In genomic region chr1:16645044-16645882, GRCh38 we compare ENCODE assay signal across 9 cellular contexts. TPM values are rescaled to one million over a fixed set of nuclear protein-coding genes. Genes with fewer than 3 reads are reported as not detected.
DNase-seq lines count a peak whose midpoint lies in the region; ATAC-seq and TF ChIP-seq lines count a peak whose summit lies in the region.
"Not testable (repeated sequence)": the region's sequence is repeated elsewhere in the genome, so short reads cannot be mapped to it uniquely, and the experiment has no call there.
"Had no signal": no experiment of that assay in that cellular context is flagged by ENCODE, and none has a peak within 500 bp of the region (broad histone marks: within the 10 kb centered on the region; RNA-seq: fewer than 3 reads in every experiment).

No MANE protein-coding gene starts in this region.

- H3K27me3 Mint-ChIP-seq in osteocyte (ENCODE audit: unreplicated experiment) = not testable (repeated sequence)

- H3K4me1 Mint-ChIP-seq in osteocyte (ENCODE audit: unreplicated experiment) = not testable (repeated sequence)

- H3K9me3 Mint-ChIP-seq in osteocyte (ENCODE audit: unreplicated experiment) = not testable (repeated sequence)

- H3K4me1 ChIP-seq in Loucy (ENCODE audit: insufficient read depth, low read length, poor library complexity, severe bottlenecking) (peaks cover 19% of the 10 kb centered on the region), transverse colon (peaks cover 27 to 34% (median 31%) of the 10 kb centered on the region in 4 donors)
- H3K4me1 ChIP-seq in iPS-15b (ENCODE audit: control insufficient read depth, insufficient read depth, low read length) = not testable (repeated sequence)

- not testable (repeated sequence) for H3K27ac Mint-ChIP-seq in osteocyte (ENCODE audit: unreplicated experiment)

- intact Hi-C loops in transverse colon (cut with DNase I; ENCODE audit: low total_unique reads) = not testable (repeated sequence)

- not testable (repeated sequence) for TF ChIP-seq CTCF in Loucy (conservative IDR thresholded peaks at IDR 0.05; ENCODE audit: low read length); osteocyte (IDR thresholded peaks at IDR 0.05); transverse colon (IDR thresholded peaks at IDR 0.05)

- peak overlapping the region; percentile 73 for H3K4me2 ChIP-seq in Loucy (ENCODE audit: low read depth, low read length, poor library complexity, severe bottlenecking)

- H3K9me3 ChIP-seq in Loucy (ENCODE audit: insufficient read depth, low read depth, low read length); iPS-15b (ENCODE audit: control insufficient read depth, insufficient read depth, low read length); transverse colon: not testable (repeated sequence)

- H3K27me3 ChIP-seq in Loucy (ENCODE audit: insufficient read depth, low read length, poor library complexity, severe bottlenecking); transverse colon: not testable (repeated sequence)
- peaks cover 36% of the 10 kb centered on the region for H3K27me3 ChIP-seq in iPS-15b (ENCODE audit: control insufficient read depth, insufficient read depth, low read length)

- H3K79me2 ChIP-seq in Loucy (ENCODE audit: insufficient read depth, low read length) = peaks cover 35% of the 10 kb centered on the region

- TF ChIP-seq POLR2A in transverse colon (IDR thresholded peaks at IDR 0.05) = not testable (repeated sequence)

- peak overlapping the region; percentile 74 to 82 (median 80) for H3K27ac ChIP-seq in transverse colon

- WGBS in transverse colon (ENCODE audit: low coverage in 1 of 2), 2 donors = 0 to 58% methylated on average over 1 to 12 of the region's 12 CpGs

- peak overlapping the region; percentile 92 for H3K9ac ChIP-seq in Loucy (ENCODE audit: low read depth, low read length, poor library complexity, severe bottlenecking)
- peak overlapping the region; percentile 87 for H3K9ac ChIP-seq in iPS-15b (ENCODE audit: low read depth, low read length)

- peak; percentile 19 for DNase-seq in activated CD8-positive, alpha-beta memory T cell treated with anti-CD3 and anti-CD28 coated beads, Interleukin-2, amount 50 U/mL, for 4 hours
- DNase-seq in ecto neural progenitor cell (ENCODE audit: low spot score) (peak; percentile 76), osteocyte (ENCODE audit: extremely low spot score, unreplicated experiment) (peak; percentile 89), transverse colon (peak; percentile 45)

- not testable (repeated sequence) for H3K9me2 ChIP-seq in Loucy (replicated peaks; ENCODE audit: low read depth, low read length)

- not testable (repeated sequence) for H3K4me3 Mint-ChIP-seq in osteocyte (ENCODE audit: unreplicated experiment)

- H4K20me1 ChIP-seq in Loucy (ENCODE audit: insufficient read depth, low read length, poor library complexity, severe bottlenecking) = not testable (repeated sequence)

- not testable (repeated sequence) for TF ChIP-seq EP300 in transverse colon (IDR thresholded peaks at IDR 0.05; ENCODE audit: low read depth)

- not testable (repeated sequence) for H3F3A ChIP-seq in Loucy (ENCODE audit: low read depth)

- in situ Hi-C loops in transverse colon (cut with MboI; ENCODE audit: low pct_ligation_motif_present in 1 of 4, low pct_unique_long_range_greater_than_20kb in 1 of 4, low sequenced_read_pairs in 3 of 4) = not testable (repeated sequence)

- H2AFZ ChIP-seq in Loucy (ENCODE audit: low read length) = peak overlapping the region; percentile 89

- ATAC-seq in HG02588 (IDR thresholded peaks at IDR 0.05; ENCODE audit: unreplicated experiment) = peak; percentile 5

- H3K4me3 ChIP-seq in GM08714 (ENCODE audit: low read length) = peak overlapping the region; percentile 61; the same call in 1 of the 2 replicates
- peak overlapping the region; percentile 88 for H3K4me3 ChIP-seq in Loucy (ENCODE audit: low read length, poor library complexity, severe bottlenecking)
- H3K4me3 ChIP-seq in iPS-15b (ENCODE audit: low read depth, low read length) = peak overlapping the region; percentile 88
- peak overlapping the region; percentile 42 to 64 (median 54) for H3K4me3 ChIP-seq in transverse colon

- not testable (repeated sequence) for H3K36me3 ChIP-seq in Loucy (ENCODE audit: insufficient read depth, low read length); iPS-15b (ENCODE audit: control insufficient read depth, insufficient read depth, low read length); transverse colon

- H3K36me3 Mint-ChIP-seq in osteocyte (ENCODE audit: unreplicated experiment) = not testable (repeated sequence)

RNA-seq across cellular contexts. Expression of gene RNU1-3, which starts 21.5 kb away (rescaled TPM):
- 2,650 and 2,859 TPM in 2 replicates for total RNA-seq in osteocyte
- under 1 TPM in 3 of 4 donors, not detected in 1; under 0.01 TPM for total RNA-seq in transverse colon
- total RNA-seq: G401 had no signal

RNA-seq across cellular contexts. Expression of gene NBPF1, which starts 31.9 kb away (rescaled TPM):
- total RNA-seq in osteocyte (50.1 and 55.6 TPM in 2 replicates), transverse colon (100 to 1,000 TPM in 3 of 4 donors, 10 to 100 TPM in 1; 70.1 to 178 (median 148) TPM)

Comparison
In these comparisons a context has a peak if more than half of its experiments do, and no peak if none do; other contexts are left out.
1. Peak in every context shown above with its lines: DNase-seq, ATAC-seq, H3K4me3 ChIP-seq and H3K27ac ChIP-seq.
2. DNase-seq: peak in every context shown above with its lines; median percentile 89 in osteocyte; 76 in ecto neural progenitor cell; 45 in transverse colon; 19 in activated CD8-positive, alpha-beta memory T cell treated with anti-CD3 and anti-CD28 coated beads, Interleukin-2, amount 50 U/mL, for 4 hours.
3. RNA of gene RNU1-3, which starts 21.5 kb away (total RNA-seq): 2,650 to 2,859 TPM in osteocyte; under 0.01 TPM in transverse colon; every median in the first group is over 1,000 times any median in the second.